Comparison of ENCODE assay signal across 14 cellular contexts in genomic region chr14:68145539-68145938, GRCh38.
DNase-seq lines count a peak whose midpoint lies in the region; ATAC-seq, FAIRE-seq and TF ChIP-seq lines count a peak whose summit lies in the region.
"Had no signal": no experiment of that assay in that cellular context is flagged by ENCODE, and none has a peak within 500 bp of the region (broad histone marks: within the 10 kb centered on the region; RNA-seq: fewer than 3 reads in every experiment).

No MANE protein-coding gene starts in this region.

- no peak for TF ChIP-seq CTCF in PC-9 (conservative IDR thresholded peaks at IDR 0.05)
- TF ChIP-seq CTCF in endothelial cell of umbilical vein (IDR thresholded peaks at IDR 0.05; ENCODE audit: extremely low read depth in 1 of 2, insufficient read depth in 1 of 2, low read depth in 1 of 2, low read length in 2 of 2), result no peak
- TF ChIP-seq CTCF in upper lobe of right lung (IDR thresholded peaks at IDR 0.05), result no peak

- peaks cover 17% of the 10 kb centered on the region for H3K4me1 Mint-ChIP-seq in stimulated activated effector memory CD8-positive, alpha-beta T cell treated with anti-CD3 and anti-CD28 coated beads, Interleukin-12 subunit alpha, Interleukin-12 subunit beta, amount 100 ng/mL, for 72 hours

- dilution Hi-C loops in endothelial cell of umbilical vein (cut with MboI; ENCODE audit: extremely low pct_ligation_motif_present, low sequenced_read_pairs), result no loop called here

- CTCF ChIA-PET in PC-9 (lab: Charles Lee) (no interaction called here), endothelial cell of umbilical vein (lab: Charles Lee) (interaction anchor here (0.8 to 1.8 kb wide), 3 partner anchors 19 to 671 kb away, joined by 3 to 4 read pairs (median 4); no protein-coding TSS in a partner anchor)

- H3K27ac Mint-ChIP-seq in stimulated activated effector memory CD8-positive, alpha-beta T cell treated with anti-CD3 and anti-CD28 coated beads, Interleukin-12 subunit alpha, Interleukin-12 subunit beta, amount 100 ng/mL, for 72 hours, result no peak overlapping the region
- H3K27ac Mint-ChIP-seq: CD4-positive, alpha-beta memory T cell; stimulated activated naive CD8-positive, alpha-beta T cell treated with anti-CD3 and anti-CD28 coated beads, Interleukin-15, Interleukin-2, amounts not matched to agents 100 ng/mL and 50 ng/mL, for 24 hours had no signal

- H3K27me3 ChIP-seq in PC-9 (ENCODE audit: insufficient read depth, low read depth) (no peaks in the 10 kb centered on the region), endothelial cell of umbilical vein (ENCODE audit: control insufficient read depth in 2 of 2, insufficient read depth in 2 of 2, low read length in 2 of 2) (no peaks in the 10 kb centered on the region), muscle layer of colon (ENCODE audit: control insufficient read depth in 1 of 2, insufficient read depth in 2 of 2, low read length in 2 of 2) (no peaks in the 10 kb centered on the region), upper lobe of right lung (no peaks in the 10 kb centered on the region)

- no peak overlapping the region for H3K4me3 Mint-ChIP-seq in stimulated activated effector memory CD8-positive, alpha-beta T cell treated with anti-CD3 and anti-CD28 coated beads, Interleukin-12 subunit alpha, Interleukin-12 subunit beta, amount 100 ng/mL, for 72 hours
- H3K4me3 Mint-ChIP-seq: stimulated activated naive CD8-positive, alpha-beta T cell treated with anti-CD3 and anti-CD28 coated beads, Interleukin-15, Interleukin-2, amounts not matched to agents 100 ng/mL and 50 ng/mL, for 24 hours had no signal

- H3K79me2 ChIP-seq in PC-9 (ENCODE audit: low read depth) (no peaks in the 10 kb centered on the region), endothelial cell of umbilical vein (ENCODE audit: control insufficient read depth, insufficient read depth, low read length) (no peaks in the 10 kb centered on the region)

- H3K9ac ChIP-seq in endothelial cell of umbilical vein (replicated peaks; ENCODE audit: extremely low read depth, insufficient read depth, low read length) (no peak overlapping the region), muscle layer of colon (ENCODE audit: low read length) (no peak overlapping the region)

- peaks cover 20% of the 10 kb centered on the region for H3K9me3 ChIP-seq in PC-9 (ENCODE audit: insufficient read depth, low read depth)
- no peaks in the 10 kb centered on the region for H3K9me3 ChIP-seq in endothelial cell of umbilical vein (replicated peaks; ENCODE audit: control insufficient read depth, insufficient read depth, low read length)
- no peaks in the 10 kb centered on the region for H3K9me3 ChIP-seq in muscle layer of colon (ENCODE audit: low read length)
- no peaks in the 10 kb centered on the region for H3K9me3 ChIP-seq in upper lobe of right lung

- peaks cover 37% of the 10 kb centered on the region for H3F3A ChIP-seq in PC-9 (ENCODE audit: insufficient read depth, low read depth)

- intact Hi-C loops in PC-9 (cut with micrococcal nuclease; ENCODE audit: unreplicated experiment), result loop anchor here (10.0 kb wide), 2 partner anchors 319 to 399 kb away; no protein-coding TSS in a partner anchor
- intact Hi-C loops in endothelial cell of umbilical vein (cut with micrococcal nuclease), result loop anchor here (2.0 to 10.0 kb wide), 2 partner anchors 101 to 649 kb away; partner anchors contain the start of gene ZFP36L1
- intact Hi-C loops in upper lobe of right lung (cut with DNase I), result no loop called here

- no peaks in the 10 kb centered on the region; the same call in 1 of the 2 replicates for H3K9me2 ChIP-seq in PC-9 (ENCODE audit: insufficient read depth)

- H3K4me2 ChIP-seq in PC-9, result no peak overlapping the region
- H3K4me2 ChIP-seq in endothelial cell of umbilical vein (ENCODE audit: insufficient read depth, low read length), result peak overlapping the region; percentile 72

- H3K36me3 ChIP-seq in PC-9 (ENCODE audit: low read depth) (no peaks in the 10 kb centered on the region), endothelial cell of umbilical vein (ENCODE audit: control insufficient read depth in 2 of 2, extremely low read depth in 1 of 2, insufficient read depth in 2 of 2, low read length in 2 of 2) (no peaks in the 10 kb centered on the region), muscle layer of colon (ENCODE audit: insufficient read depth, low read length) (no peaks in the 10 kb centered on the region), upper lobe of right lung (no peaks in the 10 kb centered on the region)

- H3K9me3 Mint-ChIP-seq in stimulated activated effector memory CD8-positive, alpha-beta T cell treated with anti-CD3 and anti-CD28 coated beads, Interleukin-12 subunit alpha, Interleukin-12 subunit beta, amount 100 ng/mL, for 72 hours, result peaks cover 10% of the 10 kb centered on the region

- no peak for DNase-seq in PC-9
- DNase-seq in endothelial cell of umbilical vein (ENCODE audit: low read depth, low spot score), result peak; percentile 70
- no peak for DNase-seq in upper lobe of right lung
- no peak for DNase-seq in stimulated activated effector memory CD8-positive, alpha-beta T cell treated with anti-CD3 and anti-CD28 coated beads, Interleukin-12 subunit alpha, Interleukin-12 subunit beta, amount 100 ng/mL, for 72 hours (ENCODE audit: low spot score in 2 of 2)
- DNase-seq: activated naive CD4-positive, alpha-beta T cell treated with Interleukin-2 at 50 U/mL for 16 hours; CD4-positive, alpha-beta memory T cell; GF-D8; NCI-H2081 treated with DMSO at 0.1 percent for 48 hours; NK-92 treated with Interleukin-12 subunit alpha and Interleukin-12 subunit beta, amount 100 ng/mL, for 24 hours had no signal

- ATAC-seq in upper lobe of right lung, result no peak
- no peak for ATAC-seq in GM21390 (IDR thresholded peaks at IDR 0.05; ENCODE audit: unreplicated experiment)
- no peak for ATAC-seq in stimulated activated effector memory CD8-positive, alpha-beta T cell treated with anti-CD3 and anti-CD28 coated beads, Interleukin-12 subunit alpha, Interleukin-12 subunit beta, amount 100 ng/mL, for 72 hours
- no peak for ATAC-seq in GM21619 (IDR thresholded peaks at IDR 0.05; ENCODE audit: unreplicated experiment)

- no peaks in the 10 kb centered on the region for H4K20me1 ChIP-seq in PC-9 (ENCODE audit: insufficient read depth)
- no peaks in the 10 kb centered on the region for H4K20me1 ChIP-seq in endothelial cell of umbilical vein (replicated peaks; ENCODE audit: control insufficient read depth, extremely low read depth, insufficient read depth, low read length)

- peaks cover 49% of the 10 kb centered on the region for H3K4me1 ChIP-seq in PC-9 (replicated peaks; ENCODE audit: insufficient read depth)
- peaks cover 28% of the 10 kb centered on the region for H3K4me1 ChIP-seq in endothelial cell of umbilical vein (ENCODE audit: control insufficient read depth, extremely low read depth, insufficient read depth, low read length)
- H3K4me1 ChIP-seq in muscle layer of colon (ENCODE audit: insufficient read depth, low read length), result peaks cover 58% of the 10 kb centered on the region
- peaks cover 32% of the 10 kb centered on the region for H3K4me1 ChIP-seq in upper lobe of right lung

- H3K9me1 ChIP-seq in endothelial cell of umbilical vein (replicated peaks; ENCODE audit: control insufficient read depth, extremely low read depth, insufficient read depth, low read length), result no peaks in the 10 kb centered on the region

- H3K27ac ChIP-seq in PC-9 (peak overlapping the region; percentile 90; the same call in 1 of the 2 replicates), endothelial cell of umbilical vein (ENCODE audit: insufficient read depth, low read depth, low read length) (no peak overlapping the region), muscle layer of colon (ENCODE audit: low read depth, low read length) (peak overlapping the region; percentile 17), upper lobe of right lung (peak overlapping the region; percentile 63)

- BruUV-seq in PC-9 (replicated peaks; lab: Mats Ljungman, UMichigan) (no TSS peak), endothelial cell of umbilical vein (replicated peaks; lab: Mats Ljungman, UMichigan) (no TSS peak)

- no peaks in the 10 kb centered on the region for H3K36me3 Mint-ChIP-seq in stimulated activated effector memory CD8-positive, alpha-beta T cell treated with anti-CD3 and anti-CD28 coated beads, Interleukin-12 subunit alpha, Interleukin-12 subunit beta, amount 100 ng/mL, for 72 hours

- no peak overlapping the region for H3K4me3 ChIP-seq in PC-9
- H3K4me3 ChIP-seq in endothelial cell of umbilical vein (replicated peaks in 1 of 3; ENCODE audit: insufficient read depth in 1 of 3, low read depth in 1 of 3, low read length in 3 of 3), result no peak overlapping the region
- H3K4me3 ChIP-seq in muscle layer of colon (ENCODE audit: low read depth in 1 of 2, low read length in 2 of 2), result no peak overlapping the region
- no peak overlapping the region for H3K4me3 ChIP-seq in upper lobe of right lung
- H3K4me3 ChIP-seq: SK-N-MC had no signal

- TF ChIP-seq POLR2A in endothelial cell of umbilical vein (IDR thresholded peaks at IDR 0.05; ENCODE audit: low read depth, low read length), result no peak

- FAIRE-seq in endothelial cell of umbilical vein (lab: Jason Lieb, UNC), result no peak

- POLR2A ChIA-PET in PC-9 (lab: Charles Lee; ENCODE audit: unreplicated experiment), result no interaction called here
- POLR2A ChIA-PET in endothelial cell of umbilical vein (lab: Charles Lee), result no interaction called here

- H2AFZ ChIP-seq in PC-9 (no peak overlapping the region), endothelial cell of umbilical vein (ENCODE audit: low read depth, low read length) (no peak overlapping the region)

TF ChIP-seq in endothelial cell of umbilical vein, 7 proteins besides CTCF, POLR2A, EP300 and RAD21:
- no peak for TF ChIP-seq MYC (IDR thresholded peaks at IDR 0.05; ENCODE audit: low read depth, low read length)
- TF ChIP-seq FOS (IDR thresholded peaks at IDR 0.05; ENCODE audit: borderline replicate concordance, insufficient read depth, low read length), result peak; percentile 59
